18 cellular contexts compared by ENCODE assay signal in genomic region chrX:135389717-135390116, GRCh38. TPM values are rescaled to one million over a fixed set of nuclear protein-coding genes. Genes with fewer than 3 reads are reported as not detected.
DNase-seq lines count a peak whose midpoint lies in the region; ATAC-seq, FAIRE-seq and TF ChIP-seq lines count a peak whose summit lies in the region.
"Had no signal": no experiment of that assay in that cellular context is flagged by ENCODE, and none has a peak within 500 bp of the region (broad histone marks: within the 10 kb centered on the region; RNA-seq: fewer than 3 reads in every experiment).

No MANE protein-coding gene starts in this region.

- H3K9me3 Mint-ChIP-seq in type B pancreatic cell = no peaks in the 10 kb centered on the region
- H3K9me3 Mint-ChIP-seq: effector memory CD8-positive, alpha-beta T cell; stimulated activated effector memory CD8-positive, alpha-beta T cell treated with anti-CD3 and anti-CD28 coated beads, Interleukin-12 subunit alpha, Interleukin-12 subunit beta, amount 100 ng/mL, for 72 hours had no signal

- H3K79me2 ChIP-seq in K562 (ENCODE audit: control insufficient read depth, insufficient read depth, low read length) = no peaks in the 10 kb centered on the region

- H3K36me3 ChIP-seq in HUES64 (ENCODE audit: insufficient read depth, low read length) = no peaks in the 10 kb centered on the region
- H3K36me3 ChIP-seq in K562 (ENCODE audit: control insufficient read depth, insufficient read depth, low read length) = no peaks in the 10 kb centered on the region
- H3K36me3 ChIP-seq in BE2C = no peaks in the 10 kb centered on the region
- H3K36me3 ChIP-seq: BLaER1 treated with 17β-estradiol and CSF1 and Interleukin-3, amounts not matched to agents 10 nM and 100 nM had no signal

- TF ChIP-seq CTCF in K562 (IDR thresholded peaks at IDR 0.05 in 2 of 3, conservative IDR thresholded peaks at IDR 0.05 in 1 of 3; ENCODE audit: insufficient read depth in 2 of 3, low read depth in 1 of 3, low read length in 3 of 3) (no peak), type B pancreatic cell (conservative IDR thresholded peaks at IDR 0.05) (no peak), BE2C (IDR thresholded peaks at IDR 0.05; ENCODE audit: low read depth, low read length) (no peak)

- H3K9me3 ChIP-seq in HUES64 (ENCODE audit: insufficient read depth, low read depth, low read length) (no peaks in the 10 kb centered on the region), K562 (replicated peaks; ENCODE audit: control insufficient read depth, insufficient read depth, low read depth, low read length) (no peaks in the 10 kb centered on the region), BE2C (no peaks in the 10 kb centered on the region)
- H3K9me3 ChIP-seq: BLaER1 treated with 17β-estradiol and CSF1 and Interleukin-3, amounts not matched to agents 10 nM and 100 nM had no signal

- no peaks in the 10 kb centered on the region for H3K27me3 Mint-ChIP-seq in type B pancreatic cell
- H3K27me3 Mint-ChIP-seq: effector memory CD8-positive, alpha-beta T cell had no signal

- intact Hi-C loops in K562 (cut with micrococcal nuclease) = no loop called here

- H3K4me1 Mint-ChIP-seq in type B pancreatic cell (ENCODE audit: unreplicated experiment) = no peaks in the 10 kb centered on the region
- H3K4me1 Mint-ChIP-seq: nephron had no signal

- H3K4me2 ChIP-seq in K562 (ENCODE audit: insufficient read depth, low read length) = no peak overlapping the region
- H3K4me2 ChIP-seq: BLaER1 treated with 17β-estradiol and CSF1 and Interleukin-3, amounts not matched to agents 10 nM and 100 nM had no signal

- H3K4me3 ChIP-seq in HUES64 (ENCODE audit: low read length) (no peak overlapping the region), K562 (no peak overlapping the region), BE2C (ENCODE audit: low read depth, low read length) (no peak overlapping the region)
- H3K4me3 ChIP-seq: BLaER1 treated with 17β-estradiol and CSF1 and Interleukin-3, amounts not matched to agents 10 nM and 100 nM had no signal

- H3K27ac Mint-ChIP-seq in type B pancreatic cell = no peak overlapping the region
- H3K27ac Mint-ChIP-seq: activated T-cell treated with anti-CD3 and anti-CD28 coated beads, Interleukin-2, amount 50 U/mL, for 72 hours; effector memory CD8-positive, alpha-beta T cell; nephron; stimulated activated effector memory CD8-positive, alpha-beta T cell treated with anti-CD3 and anti-CD28 coated beads, Interleukin-12 subunit alpha, Interleukin-12 subunit beta, amount 100 ng/mL, for 72 hours had no signal

- no peak for TF ChIP-seq POLR2A in K562 (conservative IDR thresholded peaks at IDR 0.05)

- TF ChIP-seq EP300 in K562 (IDR thresholded peaks at IDR 0.05; ENCODE audit: low read length) = no peak

- H3K9me1 ChIP-seq in K562 (ENCODE audit: control insufficient read depth, insufficient read depth, low read length) = no peaks in the 10 kb centered on the region

- no peak for TF ChIP-seq RAD21 in K562 (CRISPR knock-in tag; conservative IDR thresholded peaks at IDR 0.05 in 1 of 2, IDR thresholded peaks at IDR 0.05 in 1 of 2)

- no TSS peak for BruUV-seq in K562 (replicated peaks; lab: Mats Ljungman, UMichigan)

- no peaks in the 10 kb centered on the region for H4K20me1 ChIP-seq in K562 (replicated peaks; ENCODE audit: control insufficient read depth, insufficient read depth, low read length)
- H4K20me1 ChIP-seq: BLaER1 treated with 17β-estradiol and CSF1 and Interleukin-3, amounts not matched to agents 10 nM and 100 nM had no signal

- no peak for ATAC-seq in K562
- ATAC-seq in HG02763 (IDR thresholded peaks at IDR 0.05; ENCODE audit: unreplicated experiment) = no peak
- ATAC-seq: activated T-cell treated with anti-CD3 and anti-CD28 coated beads, Interleukin-2, amount 50 U/mL, for 72 hours; effector memory CD8-positive, alpha-beta T cell; left lobe of liver; stimulated activated effector memory CD8-positive, alpha-beta T cell treated with anti-CD3 and anti-CD28 coated beads, Interleukin-12 subunit alpha, Interleukin-12 subunit beta, amount 100 ng/mL, for 72 hours had no signal

- FAIRE-seq in K562 (lab: Jason Lieb, UNC) = no peak
- FAIRE-seq: H54 had no signal

- H2AFZ ChIP-seq in K562 (ENCODE audit: low read depth, low read length) = no peak overlapping the region

- POLR2A ChIA-PET in K562 (lab: Yijun Ruan, JAX) = no interaction called here

- H3K27me3 ChIP-seq in HUES64 (ENCODE audit: insufficient read depth, low read length) (no peaks in the 10 kb centered on the region), K562 (ENCODE audit: control insufficient read depth in 2 of 2, insufficient read depth in 2 of 2, low read length in 2 of 2) (no peaks in the 10 kb centered on the region), BE2C (no peaks in the 10 kb centered on the region)

- H3K4me1 ChIP-seq in HUES64 (ENCODE audit: insufficient read depth, low read length) (peaks cover 5% of the 10 kb centered on the region; the same call in 1 of the 2 replicates), K562 (replicated peaks in 1 of 2; ENCODE audit: control insufficient read depth in 2 of 2, insufficient read depth in 2 of 2, low read length in 2 of 2) (no peaks in the 10 kb centered on the region), BE2C (no peaks in the 10 kb centered on the region)

- H3K36me3 Mint-ChIP-seq in type B pancreatic cell = no peaks in the 10 kb centered on the region
- H3K36me3 Mint-ChIP-seq: stimulated activated effector memory CD8-positive, alpha-beta T cell treated with anti-CD3 and anti-CD28 coated beads, Interleukin-12 subunit alpha, Interleukin-12 subunit beta, amount 100 ng/mL, for 72 hours had no signal

- peak overlapping the region; percentile 28; the same call in 1 of the 2 replicates for H3K27ac ChIP-seq in HUES64 (ENCODE audit: low read depth, low read length)
- no peak overlapping the region for H3K27ac ChIP-seq in K562 (ENCODE audit: extremely low read depth, low read depth, low read length)
- H3K27ac ChIP-seq: BLaER1 treated with 17β-estradiol and CSF1 and Interleukin-3, amounts not matched to agents 10 nM and 100 nM had no signal

- no peak overlapping the region for H3K9ac ChIP-seq in HUES64 (ENCODE audit: low read depth, low read length)
- H3K9ac ChIP-seq in K562 (ENCODE audit: insufficient read depth in 1 of 2, low read depth in 2 of 2, low read length in 2 of 2) = no peak overlapping the region
- H3K9ac ChIP-seq: BLaER1 treated with 17β-estradiol and CSF1 and Interleukin-3, amounts not matched to agents 10 nM and 100 nM had no signal

- in situ Hi-C loops in K562 (cut with MboI) = no loop called here

- DNase-seq in DMS53 treated with DMSO at 0.1 percent for 48 hours (lab: John Stamatoyannopoulos, UW; ENCODE audit: unreplicated experiment) = peak; percentile 68
- DNase-seq in K562 (ENCODE audit: extremely low read depth in 1 of 4, low spot score in 3 of 4) = no peak
- peak; percentile 92 for DNase-seq in kidney tubule cell (ENCODE audit: low spot score)
- DNase-seq in type B pancreatic cell (ENCODE audit: extremely low spot score, unreplicated experiment) = no peak
- no peak for DNase-seq in BE2C
- DNase-seq in NCI-H510A treated with DMSO at 0.1 percent for 48 hours (lab: John Stamatoyannopoulos, UW) = no peak
- DNase-seq: activated CD4-positive, alpha-beta T cell treated with anti-CD3 and anti-CD28 coated beads for 48 hours; activated T-cell treated with anti-CD3 and anti-CD28 coated beads, Interleukin-2, amount 50 U/mL, for 72 hours; effector memory CD8-positive, alpha-beta T cell; MM.1S; stimulated activated CD4-positive, alpha-beta T cell treated with anti-CD3 and anti-CD28 coated beads, Interleukin-2, amount 100 ng/mL, for 48 hours had no signal

- no peak overlapping the region for H3K4me3 Mint-ChIP-seq in type B pancreatic cell
- H3K4me3 Mint-ChIP-seq: effector memory CD8-positive, alpha-beta T cell; nephron; stimulated activated effector memory CD8-positive, alpha-beta T cell treated with anti-CD3 and anti-CD28 coated beads, Interleukin-12 subunit alpha, Interleukin-12 subunit beta, amount 100 ng/mL, for 72 hours had no signal

- WGBS in HUES64 = 34% methylated on average over 1 of the region's 2 CpGs
- 0% methylated on average over 2 of the region's 2 CpGs for WGBS in K562 (ENCODE audit: insufficient coverage, low coverage, missing lambda C conversion rate)

- CTCF ChIA-PET in K562 (lab: Yijun Ruan, JAX; ENCODE audit: low intra/inter-chr PET ratio) = no interaction called here

RNA-seq across cellular contexts. Expression of gene SMIM10L2A, which starts 32.0 kb away (rescaled TPM):
- polyA plus RNA-seq in HUES64 (2013, experiment 1 of 2) = 1.6 TPM
- polyA plus RNA-seq in HUES64 (2013, experiment 2 of 2) = 2.6 TPM
- 0.12 and 0.25 TPM in 2 replicates for total RNA-seq in K562 (2011; cell fraction: chromatin; rRNA removed; ENCODE audit: low replicate concordance)
- 0.13 and 0.17 TPM in 2 replicates for total RNA-seq in K562 (2011; cell fraction: nucleolus; rRNA removed)
- total RNA-seq in K562 (2011; cell fraction: nucleoplasm; rRNA removed) = 0.08 and 0.15 TPM in 2 replicates
- total RNA-seq in K562 (2014; rRNA removed) (0.04 and 0.09 TPM in 2 replicates), K562 (2014; rRNA removed; fragmentation: Illumina TruSeq; extraction: Trizol) (0.04 TPM in 1 of 2 replicates, not detected in the other), K562 (2015; rRNA removed; fragmentation: Illumina TruSeq; extraction: Trizol) (0.11 and 0.14 TPM in 2 replicates), K562 (2021) (0.13 and 0.18 TPM in 2 replicates), type B pancreatic cell (ENCODE audit: low replicate concordance) (2.6 and 4.8 TPM in 2 replicates)
- polyA plus RNA-seq in K562 (2011; rRNA removed) (0.03 and 0.05 TPM in 2 replicates), K562 (2014; fragmentation: Illumina TruSeq; extraction: Trizol) (0.04 and 0.10 TPM in 2 replicates), K562 (2014; fragmentation: Nextera tagmentation; extraction: Ambion mirVana) (not detected), K562 (2014; rRNA removed) (0.07 TPM in 2 replicates)
- polyA plus RNA-seq in K562 (2011; cell fraction: cytosol; rRNA removed) = 0.06 and 0.09 TPM in 2 replicates
- polyA plus RNA-seq in K562 (2011; cell fraction: nucleus; rRNA removed) = 0.14 TPM in 2 replicates
- 0.20 and 0.28 TPM in 2 replicates for polyA plus RNA-seq in K562 (2012)
- polyA minus RNA-seq in K562 (2011; rRNA and poly(A)+ RNA removed) = not detected in 2 replicates
- polyA minus RNA-seq in K562 (2011; cell fraction: cytosol; rRNA and poly(A)+ RNA removed) = not detected in 2 replicates
- polyA minus RNA-seq in K562 (2011; cell fraction: nucleus; rRNA and poly(A)+ RNA removed) = 0.27 and 0.33 TPM in 2 replicates
- polyA plus RNA-seq in BE2C (2012; ENCODE audit: insufficient read depth, insufficient read length, low read depth) = not detected

RNA-seq across cellular contexts. Expression of gene ZNF449, which starts 45.1 kb away (rescaled TPM):
- 3.8 TPM for polyA plus RNA-seq in HUES64 (2013, experiment 1 of 2)
- 4.7 TPM for polyA plus RNA-seq in HUES64 (2013, experiment 2 of 2)
- 9.9 and 26.9 TPM in 2 replicates for total RNA-seq in K562 (2011; cell fraction: chromatin; rRNA removed; ENCODE audit: low replicate concordance)
- total RNA-seq in K562 (2011; cell fraction: nucleolus; rRNA removed) = 4.0 and 7.2 TPM in 2 replicates
- total RNA-seq in K562 (2011; cell fraction: nucleoplasm; rRNA removed) = 12.3 and 16.6 TPM in 2 replicates
- 2.6 and 3.2 TPM in 2 replicates for total RNA-seq in K562 (2014; rRNA removed)
- 5.6 and 6.0 TPM in 2 replicates for total RNA-seq in K562 (2014; rRNA removed; fragmentation: Illumina TruSeq; extraction: Trizol)
- 5.7 TPM in 2 replicates for total RNA-seq in K562 (2015; rRNA removed; fragmentation: Illumina TruSeq; extraction: Trizol)
- 3.4 TPM in 2 replicates for total RNA-seq in K562 (2021)
- polyA plus RNA-seq in K562 (2011; rRNA removed) = 7.9 and 8.4 TPM in 2 replicates
- polyA plus RNA-seq in K562 (2011; cell fraction: cytosol; rRNA removed) = 1.1 and 3.0 TPM in 2 replicates
- polyA plus RNA-seq in K562 (2011; cell fraction: nucleus; rRNA removed) = 17.5 and 24.9 TPM in 2 replicates
- polyA plus RNA-seq in K562 (2012) = 1.7 and 3.5 TPM in 2 replicates
- 4.6 and 4.7 TPM in 2 replicates for polyA plus RNA-seq in K562 (2014; fragmentation: Illumina TruSeq; extraction: Trizol)
- 1 to 10 TPM; 1.4 to 4.2 TPM for polyA plus RNA-seq in K562 (2014; fragmentation: Nextera tagmentation; extraction: Ambion mirVana)
- 3.9 and 4.3 TPM in 2 replicates for polyA plus RNA-seq in K562 (2014; rRNA removed)
- polyA minus RNA-seq in K562 (2011; rRNA and poly(A)+ RNA removed) = 7.4 and 11.1 TPM in 2 replicates
- polyA minus RNA-seq in K562 (2011; cell fraction: cytosol; rRNA and poly(A)+ RNA removed) = 1.9 and 2.0 TPM in 2 replicates
- polyA minus RNA-seq in K562 (2011; cell fraction: nucleus; rRNA and poly(A)+ RNA removed) = 11.7 and 24.3 TPM in 2 replicates
- 4.3 and 7.1 TPM in 2 replicates for total RNA-seq in type B pancreatic cell (ENCODE audit: low replicate concordance)
- 2.6 TPM for polyA plus RNA-seq in BE2C (2012; ENCODE audit: insufficient read depth, insufficient read length, low read depth)

RNA-seq across cellular contexts. Expression of gene ZNF75D, which starts 45.8 kb away (rescaled TPM):
- polyA plus RNA-seq in HUES64 (2013, experiment 1 of 2) = 3.3 TPM
- 4.1 TPM for polyA plus RNA-seq in HUES64 (2013, experiment 2 of 2)
- 8.5 and 13.4 TPM in 2 replicates for total RNA-seq in K562 (2011; cell fraction: chromatin; rRNA removed; ENCODE audit: low replicate concordance)
- 5.8 and 7.2 TPM in 2 replicates for total RNA-seq in K562 (2011; cell fraction: nucleolus; rRNA removed)
- total RNA-seq in K562 (2011; cell fraction: nucleoplasm; rRNA removed) = 9.5 and 10.4 TPM in 2 replicates
- 3.0 and 4.0 TPM in 2 replicates for total RNA-seq in K562 (2014; rRNA removed)
- total RNA-seq in K562 (2014; rRNA removed; fragmentation: Illumina TruSeq; extraction: Trizol) = 4.4 and 4.7 TPM in 2 replicates
- total RNA-seq in K562 (2015; rRNA removed; fragmentation: Illumina TruSeq; extraction: Trizol) = 4.9 and 5.7 TPM in 2 replicates
- 3.2 and 4.2 TPM in 2 replicates for total RNA-seq in K562 (2021)
- polyA plus RNA-seq in K562 (2011; rRNA removed) = 6.3 and 6.5 TPM in 2 replicates
- polyA plus RNA-seq in K562 (2011; cell fraction: cytosol; rRNA removed) = 1.7 and 2.7 TPM in 2 replicates
- 10.6 and 13.7 TPM in 2 replicates for polyA plus RNA-seq in K562 (2011; cell fraction: nucleus; rRNA removed)
- 3.2 and 5.5 TPM in 2 replicates for polyA plus RNA-seq in K562 (2012)
- polyA plus RNA-seq in K562 (2014; fragmentation: Illumina TruSeq; extraction: Trizol) = 3.7 and 4.1 TPM in 2 replicates
- polyA plus RNA-seq in K562 (2014; fragmentation: Nextera tagmentation; extraction: Ambion mirVana) = 1 to 10 TPM; 1.6 to 1.7 TPM
- 3.0 and 3.8 TPM in 2 replicates for polyA plus RNA-seq in K562 (2014; rRNA removed)
- polyA minus RNA-seq in K562 (2011; rRNA and poly(A)+ RNA removed) = 5.6 and 8.0 TPM in 2 replicates
- 2.4 and 2.5 TPM in 2 replicates for polyA minus RNA-seq in K562 (2011; cell fraction: cytosol; rRNA and poly(A)+ RNA removed)
- polyA minus RNA-seq in K562 (2011; cell fraction: nucleus; rRNA and poly(A)+ RNA removed) = 9.7 and 17.1 TPM in 2 replicates
- 7.2 and 8.5 TPM in 2 replicates for total RNA-seq in type B pancreatic cell (ENCODE audit: low replicate concordance)
- 10.3 TPM for polyA plus RNA-seq in BE2C (2012; ENCODE audit: insufficient read depth, insufficient read length, low read depth)

Comparison
In these comparisons a context has a peak if more than half of its experiments do, and no peak if none do; other contexts are left out.
1. DNase-seq: peak in DMS53 treated with DMSO at 0.1 percent for 48 hours (single experiment) and kidney tubule cell (single experiment); none in K562 (0 of 4), type B pancreatic cell (single experiment), BE2C (single experiment) and NCI-H510A treated with DMSO at 0.1 percent for 48 hours (single experiment).